In genomic region chr17:19031729-19032128, GRCh38 we compare ENCODE assay signal across 1 cellular context.
TF ChIP-seq lines count a peak whose summit lies in the region.
"Not testable (repeated sequence)": the region's sequence is repeated elsewhere in the genome, so short reads cannot be mapped to it uniquely, and the experiment has no call there.

No MANE protein-coding gene starts in this region.

TF ChIP-seq in HepG2, 621 proteins besides CTCF, POLR2A, EP300 and RAD21:
- not testable (repeated sequence) for TF ChIP-seq NR2F6 (IDR thresholded peaks at IDR 0.05)
- 0 out of 2 replicates have a peak, but pooled peaks have one; percentile 30 for TF ChIP-seq NR2F6 (CRISPR knock-in tag; IDR thresholded peaks at IDR 0.05)
- TF ChIP-seq STAG1 (CRISPR knock-in tag; IDR thresholded peaks at IDR 0.05): peak; percentile 78
- TF ChIP-seq SMC3 (IDR thresholded peaks at IDR 0.05; ENCODE audit: low read length): peak; percentile 14; the same call in 1 of the 2 replicates
- 0 out of 2 replicates have a peak, but pooled peaks have one; percentile 16 for TF ChIP-seq IRF2 (CRISPR knock-in tag; IDR thresholded peaks at IDR 0.05)
- TF ChIP-seq KDM2A (CRISPR knock-in tag; IDR thresholded peaks at IDR 0.05; ENCODE audit: borderline replicate concordance, low read depth): peak; percentile 31; the same call in 1 of the 2 replicates
